ENCODE assay signal across 25 cellular contexts in genomic region chr14:84181072-84181471, GRCh38.
"Had no signal": no experiment of that assay in that cellular context is flagged by ENCODE, and none has a peak within 500 bp of the region (broad histone marks: within the 10 kb centered on the region; RNA-seq: fewer than 3 reads in every experiment).

No MANE protein-coding gene starts in this region.

- H3K9ac ChIP-seq: neural progenitor cell had no signal

- DNase-seq: effector CD8-positive, alpha-beta T cell; endodermal cell; foreskin keratinocyte; glutamatergic neuron; heart right ventricle; hippocampal formation; left cardiac atrium; left lung; mesenchymal stem cell; mucosa of descending colon; naive thymus-derived CD4-positive, alpha-beta T cell; stimulated activated CD4-positive, alpha-beta T cell treated with anti-CD3 and anti-CD28 coated beads, Interleukin-2, amount 100 ng/mL, for 24 hours; stimulated activated CD4-positive, alpha-beta T cell treated with anti-CD3 and anti-CD28 coated beads, Interleukin-4, amount 100 ng/mL, for 24 hours; stimulated activated naive CD4-positive, alpha-beta T cell treated with Interleukin-2 at 50 U/mL for 16 hours; stomach; thyroid gland; trophoblast cell had no signal

- H3K4me1 ChIP-seq: esophagus muscularis mucosa, foreskin keratinocyte, gastroesophageal sphincter, heart right ventricle, left lung, neural progenitor cell, prostate gland, right atrium auricular region, stomach, thyroid gland, vagina had no signal

- H3K4me2 ChIP-seq: neural progenitor cell had no signal

- H3K36me3 ChIP-seq: esophagus muscularis mucosa, gastroesophageal sphincter, heart right ventricle, left lung, neural progenitor cell, prostate gland, right atrium auricular region, stomach, thyroid gland, vagina had no signal

- H3K9me3 ChIP-seq: esophagus muscularis mucosa, gastroesophageal sphincter, heart right ventricle, left lung, prostate gland, right atrium auricular region, stomach, thyroid gland, vagina had no signal

- H3K27me3 ChIP-seq: esophagus muscularis mucosa, foreskin keratinocyte, gastroesophageal sphincter, heart right ventricle, left lung, neural progenitor cell, right atrium auricular region, stomach, thyroid gland, vagina had no signal

- ATAC-seq: foreskin keratinocyte; gastroesophageal sphincter; heart right ventricle; left cardiac atrium; left lung; mucosa of descending colon; naive thymus-derived CD4-positive, alpha-beta T cell; sciatic nerve; stimulated activated effector memory CD8-positive, alpha-beta T cell treated with anti-CD3 and anti-CD28 coated beads, Interleukin-12 subunit alpha, Interleukin-12 subunit beta, amount 100 ng/mL, for 72 hours had no signal

- H2AFZ ChIP-seq: neural progenitor cell had no signal

- H3K27ac ChIP-seq: esophagus muscularis mucosa, foreskin keratinocyte, gastroesophageal sphincter, heart right ventricle, left lung, neural progenitor cell, prostate gland, right atrium auricular region, stomach, thyroid gland, vagina had no signal

- H3K4me3 ChIP-seq: esophagus muscularis mucosa, gastroesophageal sphincter, heart right ventricle, left lung, mucosa of descending colon, neural progenitor cell, prostate gland, right atrium auricular region, stomach, thyroid gland, vagina had no signal
